20 cellular contexts compared by ENCODE assay signal in the genomic region with DNA sequence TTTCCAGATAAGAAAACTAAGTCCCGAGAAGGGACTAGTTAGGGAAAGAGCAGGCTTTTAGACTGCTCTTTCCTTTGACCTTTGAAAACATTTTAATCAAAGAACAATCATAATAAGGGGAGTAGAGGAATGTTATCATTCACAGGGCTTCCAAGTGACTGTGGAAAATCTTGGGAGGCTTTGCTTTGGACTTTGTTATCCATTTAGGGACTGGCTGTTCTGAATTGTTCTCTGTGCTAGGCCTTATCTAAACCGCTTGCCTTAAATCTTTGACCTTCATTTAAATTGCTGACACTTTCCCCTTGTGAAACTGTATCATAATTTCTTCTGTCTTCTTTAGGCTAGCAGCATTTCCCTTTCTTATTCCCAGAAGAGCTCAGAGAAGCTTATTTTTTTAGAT. TPM values are rescaled to one million over a fixed set of nuclear protein-coding genes. Genes with fewer than 3 reads are reported as not detected.
DNase-seq lines count a peak whose midpoint lies in the region; ATAC-seq and TF ChIP-seq lines count a peak whose summit lies in the region.
"Had no signal": no experiment of that assay in that cellular context is flagged by ENCODE, and none has a peak within 500 bp of the region (broad histone marks: within the 10 kb centered on the region; RNA-seq: fewer than 3 reads in every experiment).

No MANE protein-coding gene starts in this region.

- H3K9ac ChIP-seq in KMS-11, result no peak overlapping the region

- TF ChIP-seq CTCF in AG10803 (conservative IDR thresholded peaks at IDR 0.05; ENCODE audit: low read length) (no peak), KMS-11 (conservative IDR thresholded peaks at IDR 0.05; ENCODE audit: low read depth, low read length) (no peak), gastrocnemius medialis (IDR thresholded peaks at IDR 0.05 in 4 of 5, conservative IDR thresholded peaks at IDR 0.05 in 1 of 5) (no peak)

- in situ Hi-C loops in gastrocnemius medialis (cut with MboI; ENCODE audit: low sequenced_read_pairs in 4 of 4), result loop anchor here in 3 of 4 donors (10.0 to 25.0 kb wide), 4 partner anchors 368 to 1825 kb away; a partner anchor contains a TSS

- H3K9me3 ChIP-seq in gastrocnemius medialis, result no peaks in the 10 kb centered on the region

- H3K4me3 ChIP-seq in AG10803 (ENCODE audit: low read length) (no peak overlapping the region), KMS-11 (IDR thresholded peaks at IDR 0.05; ENCODE audit: insufficient read depth, low read depth, low read length) (no peak overlapping the region), gastrocnemius medialis (no peak overlapping the region)

- TF ChIP-seq POLR2A in gastrocnemius medialis (IDR thresholded peaks at IDR 0.05), result no peak

- DNase-seq in AG10803 (ENCODE audit: low read depth) (peak; percentile 25), iris pigment epithelial cell (ENCODE audit: low read depth) (peak; percentile 7), gastrocnemius medialis (no peak), cerebellum (ENCODE audit: low spot score) (no peak)
- DNase-seq: ACHN; CD4-positive, alpha-beta memory T cell; DND-41; GF-D8; GOT3; KG1; NCI-H1092 treated with DMSO at 0.1 percent for 48 hours; NCI-H1694; NCI-H2107; NCI-H226; NCI-H526 treated with DMSO at 0.1 percent for 48 hours had no signal

- H3K4me1 ChIP-seq in KMS-11 (ENCODE audit: low read depth, poor library complexity, severe bottlenecking) (peaks cover 21% of the 10 kb centered on the region), gastrocnemius medialis (peaks cover 23 to 32% of the 10 kb centered on the region in 2 donors)

- peak overlapping the region; percentile 57; the same call in 1 of the 2 replicates for H3K4me2 ChIP-seq in KMS-11

- no peak for ATAC-seq in gastrocnemius medialis
- no peak for ATAC-seq in GM21381 (IDR thresholded peaks at IDR 0.05; ENCODE audit: unreplicated experiment)
- ATAC-seq in GM18858 (IDR thresholded peaks at IDR 0.05; ENCODE audit: unreplicated experiment), result no peak

- H2AFZ ChIP-seq in KMS-11 (ENCODE audit: low read depth), result no peak overlapping the region

- intact Hi-C loops in gastrocnemius medialis (cut with DNase I; ENCODE audit: low total_unique reads), result loop anchor here (10.0 kb wide), 1 partner anchor 768 kb away; no protein-coding TSS in a partner anchor

- no peaks in the 10 kb centered on the region for H3K79me2 ChIP-seq in KMS-11 (ENCODE audit: insufficient read depth, low read depth)

- no peaks in the 10 kb centered on the region for H3K36me3 ChIP-seq in KMS-11 (ENCODE audit: insufficient read depth)
- H3K36me3 ChIP-seq in gastrocnemius medialis, result no peaks in the 10 kb centered on the region

- no peaks in the 10 kb centered on the region for H4K20me1 ChIP-seq in KMS-11 (ENCODE audit: insufficient read depth)

- H3K27ac ChIP-seq in KMS-11 (no peak overlapping the region), gastrocnemius medialis (peak overlapping the region in 3 of 4 donors; percentile 74 to 82 (median 82))
- H3K27ac ChIP-seq: HL-60, RWPE1 had no signal

- no peaks in the 10 kb centered on the region for H3K27me3 ChIP-seq in KMS-11 (ENCODE audit: insufficient read depth, low read depth)
- no peaks in the 10 kb centered on the region for H3K27me3 ChIP-seq in gastrocnemius medialis

RNA-seq across cellular contexts. Expression of a gene that starts 9.6 kb away (rescaled TPM):
- total RNA-seq in gastrocnemius medialis (1,000 to 10,000 TPM in 2 of 4 donors, 100 to 1,000 TPM in 2; 466 to 1,278 (median 1,009) TPM), cerebellum (1,436 TPM)

RNA-seq across cellular contexts. Expression of a gene that starts 55.5 kb away (rescaled TPM):
- total RNA-seq in gastrocnemius medialis (10 to 100 TPM in 2 of 4 donors, 1 to 10 TPM in 2; 7.5 to 11.8 (median 10.2) TPM), cerebellum (18.1 TPM)

Comparison
In these comparisons a context has a peak if more than half of its experiments do, and no peak if none do; other contexts are left out.
1. DNase-seq: peak in AG10803 (single experiment) and iris pigment epithelial cell (single experiment); none in gastrocnemius medialis (0 of 2) and cerebellum (single experiment).